In the genomic region with DNA sequence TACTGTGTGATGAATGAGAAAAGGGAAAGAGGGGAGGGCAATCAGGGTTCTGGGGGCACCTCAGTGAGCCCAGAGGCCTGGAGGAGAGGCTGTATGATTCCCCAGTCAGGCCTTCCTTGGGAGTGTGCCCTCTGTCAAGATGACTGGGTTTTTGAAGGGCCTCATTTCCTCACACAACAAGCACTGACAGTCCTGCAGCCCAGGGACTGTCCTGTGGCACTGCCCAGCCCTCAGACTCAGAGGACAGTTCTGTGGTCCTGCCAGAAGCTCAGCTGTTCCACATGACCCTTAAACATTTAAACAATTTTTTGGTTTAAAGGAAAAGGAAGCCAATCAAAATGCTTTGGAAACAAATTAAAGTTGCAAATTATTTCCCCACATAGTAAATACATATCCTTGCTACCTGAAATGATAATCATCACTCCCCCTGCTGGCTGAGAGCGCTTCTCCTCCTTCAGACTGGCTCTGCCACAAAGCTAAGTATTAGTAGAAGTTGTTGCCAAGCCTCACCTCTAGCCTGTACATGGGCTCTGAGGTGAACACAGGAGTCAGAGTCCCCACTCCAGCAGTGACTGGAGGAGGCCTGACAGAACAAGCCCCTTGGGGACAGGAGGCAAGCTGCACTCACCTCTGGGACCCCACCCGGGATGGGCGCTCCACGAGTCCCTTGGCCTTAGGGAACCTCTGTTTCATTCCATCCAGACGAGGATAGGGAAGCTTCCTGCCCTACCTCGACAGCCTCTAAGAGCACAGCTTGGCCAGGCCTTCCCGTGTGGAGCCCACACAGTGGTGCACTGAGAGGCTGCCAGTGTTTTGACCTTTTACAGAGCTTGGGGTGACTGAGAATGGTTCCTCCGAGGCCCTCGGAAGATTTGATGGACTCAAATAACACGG, we compare ENCODE assay signal across 9 cellular contexts.
A peak's percentile ranks its signal among the peaks of the same experiment; 100 is the strongest.
DNase-seq lines count a peak whose midpoint lies in the region; ATAC-seq and TF ChIP-seq lines count a peak whose summit lies in the region.
"Had no signal": no experiment of that assay in that cellular context is flagged by ENCODE, and none has a peak within 500 bp of the region (broad histone marks: within the 10 kb centered on the region; RNA-seq: fewer than 3 reads in every experiment).

No MANE protein-coding gene starts in this region.

- H3K27me3 Mint-ChIP-seq in activated T-helper 17 cell treated with anti-CD3 and anti-CD28 coated beads, Interleukin-2, amount 50 U/mL, for 72 hours = no peaks in the 10 kb centered on the region
- H3K27me3 Mint-ChIP-seq: central memory CD8-positive, alpha-beta T cell had no signal

- H3K27me3 ChIP-seq in heart right ventricle = no peaks in the 10 kb centered on the region
- no peaks in the 10 kb centered on the region for H3K27me3 ChIP-seq in spleen (replicated peaks in 1 of 7)

- peaks cover 14% of the 10 kb centered on the region for H3K9me3 Mint-ChIP-seq in activated T-helper 17 cell treated with anti-CD3 and anti-CD28 coated beads, Interleukin-2, amount 50 U/mL, for 72 hours

- H3K4me1 ChIP-seq in heart right ventricle = peaks cover 0 to 14% (median 8%) of the 10 kb centered on the region in 9 donors
- H3K4me1 ChIP-seq in spleen = no peaks in the 10 kb centered on the region

- H3K27ac ChIP-seq in heart right ventricle (peak overlapping the region in 2 of 10 donors; percentile 18 to 22), spleen (no peak overlapping the region)

- ATAC-seq in activated T-helper 17 cell treated with anti-CD3 and anti-CD28 coated beads, Interleukin-2, amount 50 U/mL, for 72 hours (replicated peaks) = peak; percentile 23
- ATAC-seq in heart right ventricle (peak; percentile 56 to 86 (median 71)), HG03095 (IDR thresholded peaks at IDR 0.05; ENCODE audit: unreplicated experiment) (no peak), HG03521 (IDR thresholded peaks at IDR 0.05; ENCODE audit: unreplicated experiment) (no peak)

- peaks cover 6% of the 10 kb centered on the region for H3K4me1 Mint-ChIP-seq in activated T-helper 17 cell treated with anti-CD3 and anti-CD28 coated beads, Interleukin-2, amount 50 U/mL, for 72 hours

- H3K9me3 ChIP-seq in heart right ventricle = peaks cover 0 to 32% (median 21%) of the 10 kb centered on the region in 11 donors
- H3K9me3 ChIP-seq in spleen = peaks cover 3 to 40% (median 29%) of the 10 kb centered on the region in 8 donors

- no peak for TF ChIP-seq POLR2A in spleen (IDR thresholded peaks at IDR 0.05)

- DNase-seq in activated gamma-delta T cell treated with Interleukin-2 at 50 U/mL for 16 hours = peak; percentile 47
- DNase-seq in activated gamma-delta T cell (lab: John Stamatoyannopoulos, UW) = no peak
- DNase-seq in NCI-H2227 (lab: John Stamatoyannopoulos, UW; ENCODE audit: unreplicated experiment) = peak; percentile 26
- peak; percentile 37 to 66 for DNase-seq in heart right ventricle
- no peak for DNase-seq in spleen

- WGBS in heart right ventricle, 2 donors = 67 to 80% methylated on average over 10 of the region's 10 CpGs
- 82 to 89% (median 83%) methylated on average over 6 to 10 of the region's 10 CpGs for WGBS in spleen, 5 donors

- peaks cover 57% of the 10 kb centered on the region for H3K36me3 Mint-ChIP-seq in activated T-helper 17 cell treated with anti-CD3 and anti-CD28 coated beads, Interleukin-2, amount 50 U/mL, for 72 hours (ENCODE audit: low read depth)

- H3K4me3 Mint-ChIP-seq in activated T-helper 17 cell treated with anti-CD3 and anti-CD28 coated beads, Interleukin-2, amount 50 U/mL, for 72 hours = no peak overlapping the region
- H3K4me3 Mint-ChIP-seq: central memory CD8-positive, alpha-beta T cell had no signal

- intact Hi-C loops in heart right ventricle (cut with DNase I) (loop anchor here in 8 of 10 donors (1.0 to 10.0 kb wide), 10 partner anchors 90 to 367 kb away; a partner anchor contains a TSS), spleen (cut with DNase I; ENCODE audit: low total_unique reads) (loop anchor here (10.0 kb wide), 1 partner anchor 367 kb away; no protein-coding TSS in a partner anchor)

- no peak overlapping the region for H3K27ac Mint-ChIP-seq in activated T-helper 17 cell treated with anti-CD3 and anti-CD28 coated beads, Interleukin-2, amount 50 U/mL, for 72 hours

- H3K4me3 ChIP-seq in heart right ventricle (no peak overlapping the region), spleen (no peak overlapping the region)

- TF ChIP-seq CTCF in heart right ventricle (IDR thresholded peaks at IDR 0.05) = peak; percentile 49 to 75 (median 69)
- TF ChIP-seq CTCF in spleen (IDR thresholded peaks at IDR 0.05 in 8 of 11, conservative IDR thresholded peaks at IDR 0.05 in 3 of 11) = peak in 10 of 11 experiments; percentile 36 to 69 (median 56)

- peaks cover 0 to 41% (median 8%) of the 10 kb centered on the region in 9 donors for H3K36me3 ChIP-seq in heart right ventricle
- H3K36me3 ChIP-seq in spleen = peaks cover 4 to 72% (median 32%) of the 10 kb centered on the region in 6 donors

Comparison
In these comparisons a context has a peak if more than half of its experiments do, and no peak if none do; other contexts are left out.
1. DNase-seq: peak in activated gamma-delta T cell treated with Interleukin-2 at 50 U/mL for 16 hours (single experiment), NCI-H2227 (single experiment) and heart right ventricle (2 of 2); none in activated gamma-delta T cell (single experiment) and spleen (single experiment).
2. ATAC-seq: peak in activated T-helper 17 cell treated with anti-CD3 and anti-CD28 coated beads, Interleukin-2, amount 50 U/mL, for 72 hours (single experiment) and heart right ventricle (8 of 8); none in HG03095 (single experiment) and HG03521 (single experiment).